In the genomic region with DNA sequence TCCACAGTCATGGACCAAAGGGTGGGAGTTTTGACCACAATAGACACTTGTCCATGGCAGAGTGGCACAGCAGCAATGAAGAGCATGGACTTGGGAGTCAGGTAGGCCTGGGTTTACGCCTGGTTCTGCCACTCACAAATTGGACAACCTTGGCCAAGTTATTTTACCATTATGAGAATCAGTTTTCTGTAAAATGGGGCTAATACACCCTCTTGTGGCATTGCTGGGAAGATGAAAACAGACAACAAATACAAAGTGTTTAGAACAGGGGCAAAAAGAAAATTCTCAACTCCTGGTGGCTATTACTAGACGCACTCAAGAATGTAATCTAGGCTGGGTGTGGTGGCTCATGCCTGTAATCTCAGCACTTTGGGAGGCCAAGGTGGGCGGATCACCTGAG, we compare ENCODE assay signal across 1 cellular context.
TF ChIP-seq lines count a peak whose summit lies in the region.

No MANE protein-coding gene starts in this region.

TF ChIP-seq in A549, 52 proteins besides CTCF, POLR2A, EP300 and RAD21 (continued from another document):
- TF ChIP-seq, protein P1, sequence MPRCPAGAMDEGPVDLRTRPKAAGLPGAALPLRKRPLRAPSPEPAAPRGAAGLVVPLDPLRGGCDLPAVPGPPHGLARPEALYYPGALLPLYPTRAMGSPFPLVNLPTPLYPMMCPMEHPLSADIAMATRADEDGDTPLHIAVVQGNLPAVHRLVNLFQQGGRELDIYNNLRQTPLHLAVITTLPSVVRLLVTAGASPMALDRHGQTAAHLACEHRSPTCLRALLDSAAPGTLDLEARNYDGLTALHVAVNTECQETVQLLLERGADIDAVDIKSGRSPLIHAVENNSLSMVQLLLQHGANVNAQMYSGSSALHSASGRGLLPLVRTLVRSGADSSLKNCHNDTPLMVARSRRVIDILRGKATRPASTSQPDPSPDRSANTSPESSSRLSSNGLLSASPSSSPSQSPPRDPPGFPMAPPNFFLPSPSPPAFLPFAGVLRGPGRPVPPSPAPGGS (IDR thresholded peaks at IDR 0.05): no peak
- TF ChIP-seq ZC3H11A (IDR thresholded peaks at IDR 0.05) (no peak), MAFK (IDR thresholded peaks at IDR 0.05; ENCODE audit: partially characterized antibody) (no peak), FOSB (CRISPR knock-in tag; IDR thresholded peaks at IDR 0.05) (no peak), RCOR1 (IDR thresholded peaks at IDR 0.05; ENCODE audit: low read depth, low read length) (no peak), ESRRA (IDR thresholded peaks at IDR 0.05; ENCODE audit: borderline replicate concordance, low read length) (no peak)
- TF ChIP-seq, protein P2, sequence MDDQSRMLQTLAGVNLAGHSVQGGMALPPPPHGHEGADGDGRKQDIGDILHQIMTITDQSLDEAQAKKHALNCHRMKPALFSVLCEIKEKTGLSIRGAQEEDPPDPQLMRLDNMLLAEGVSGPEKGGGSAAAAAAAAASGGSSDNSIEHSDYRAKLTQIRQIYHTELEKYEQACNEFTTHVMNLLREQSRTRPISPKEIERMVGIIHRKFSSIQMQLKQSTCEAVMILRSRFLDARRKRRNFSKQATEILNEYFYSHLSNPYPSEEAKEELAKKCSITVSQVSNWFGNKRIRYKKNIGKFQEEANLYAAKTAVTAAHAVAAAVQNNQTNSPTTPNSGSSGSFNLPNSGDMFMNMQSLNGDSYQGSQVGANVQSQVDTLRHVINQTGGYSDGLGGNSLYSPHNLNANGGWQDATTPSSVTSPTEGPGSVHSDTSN (IDR thresholded peaks at IDR 0.05): no peak
- TF ChIP-seq, protein P3, sequence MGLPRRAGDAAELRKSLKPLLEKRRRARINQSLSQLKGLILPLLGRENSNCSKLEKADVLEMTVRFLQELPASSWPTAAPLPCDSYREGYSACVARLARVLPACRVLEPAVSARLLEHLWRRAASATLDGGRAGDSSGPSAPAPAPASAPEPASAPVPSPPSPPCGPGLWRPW (IDR thresholded peaks at IDR 0.05): no peak
TF ChIP-seq in A549: peak in this region for 0.
